In genomic region chr20:6533321-6533720, GRCh38 we compare ENCODE assay signal across 12 cellular contexts.
DNase-seq lines count a peak whose midpoint lies in the region; FAIRE-seq and TF ChIP-seq lines count a peak whose summit lies in the region.
"Had no signal": no experiment of that assay in that cellular context is flagged by ENCODE, and none has a peak within 500 bp of the region (broad histone marks: within the 10 kb centered on the region; RNA-seq: fewer than 3 reads in every experiment).

No MANE protein-coding gene starts in this region.

- FAIRE-seq in GM12891 (lab: Jason Lieb, UNC) = no peak
- FAIRE-seq: HepG2 had no signal

- peak overlapping the region; percentile 3 for H3K4me3 ChIP-seq in skeletal muscle cell (ENCODE audit: low read depth, low read length)

- TF ChIP-seq POLR2A in GM12891 (IDR thresholded peaks at IDR 0.05; ENCODE audit: low read depth, low read length) = no peak

- DNase-seq in GM04503 (ENCODE audit: low read depth) (peak; percentile 17), NCI-H82 (lab: John Stamatoyannopoulos, UW) (peak; percentile 52), fibroblast of peridontal ligament (ENCODE audit: extremely low read depth) (peak; percentile 95), skeletal muscle cell (ENCODE audit: low read depth) (peak; percentile 37), AML-193 (lab: John Stamatoyannopoulos, UW) (no peak), dedifferentiated amniotic fluid mesenchymal stem cell (ENCODE audit: extremely low spot score) (no peak), GM12891 (ENCODE audit: insufficient read length, low spot score) (no peak)
- DNase-seq: activated CD4-positive, alpha-beta T cell treated with anti-CD3 and anti-CD28 coated beads for 4 hours; activated naive CD4-positive, alpha-beta T cell treated with anti-CD3 and anti-CD28 coated beads, Interleukin-2, amount 10 ng/mL, durations not matched to agents 7 days and 5 days; GOT3; SHP77 treated with DMSO at 0.1 percent for 48 hours had no signal

TF ChIP-seq in GM12891, 5 proteins besides CTCF, POLR2A, EP300 and RAD21:
- TF ChIP-seq SPI1 (IDR thresholded peaks at IDR 0.05; ENCODE audit: low read depth, low read length) (no peak), POLR2AphosphoS5 (IDR thresholded peaks at IDR 0.05; ENCODE audit: low read depth, low read length) (no peak), TAF1 (IDR thresholded peaks at IDR 0.05; ENCODE audit: low read depth, low read length) (no peak), PAX5 (IDR thresholded peaks at IDR 0.05; ENCODE audit: insufficient read depth, low read length, severe bottlenecking) (no peak), POU2F2 (IDR thresholded peaks at IDR 0.05; ENCODE audit: low read depth, low read length) (no peak)

Comparison
In these comparisons a context has a peak if more than half of its experiments do, and no peak if none do; other contexts are left out.
1. DNase-seq: peak in GM04503 (single experiment), NCI-H82 (single experiment), fibroblast of peridontal ligament (single experiment) and skeletal muscle cell (single experiment); none in AML-193 (0 of 2), dedifferentiated amniotic fluid mesenchymal stem cell (single experiment) and GM12891 (single experiment).